In genomic region chr14:22589096-22589839, GRCh38 we compare ENCODE assay signal across 8 cellular contexts. TPM values are rescaled to one million over a fixed set of nuclear protein-coding genes. Genes with fewer than 3 reads are reported as not detected.
A peak's percentile ranks its signal among the peaks of the same experiment; 100 is the strongest.
DNase-seq lines count a peak whose midpoint lies in the region; ATAC-seq, FAIRE-seq and TF ChIP-seq lines count a peak whose summit lies in the region.

Gene DAD1 (minus strand): TSS chr14:22589224. CDS start chr14:22589157, 67 bp downstream.

- 0 out of 4 replicates have a peak, but pooled peaks of 1 of the 2 experiments have one; percentile 19 for TF ChIP-seq EP300 in HepG2 (IDR thresholded peaks at IDR 0.05; ENCODE audit: low read depth in 2 of 2, low read length in 2 of 2)
- peak; percentile 83 for TF ChIP-seq EP300 in HepG2 (CRISPR knock-in tag; IDR thresholded peaks at IDR 0.05; ENCODE audit: borderline replicate concordance)

- TSS peak; percentile 89 for BruUV-seq in HepG2 (replicated peaks; lab: Mats Ljungman, UMichigan)

- peaks cover 31% of the 10 kb centered on the region for H3K36me3 Mint-ChIP-seq in activated CD4-positive, alpha-beta memory T cell treated with anti-CD3 and anti-CD28 coated beads for 36 hours

- H3K79me2 ChIP-seq in HepG2 (ENCODE audit: insufficient read depth, low read length) = peaks cover 43% of the 10 kb centered on the region

- peak within 1 kb of the TSS; percentile 90 for H3K9ac ChIP-seq in HepG2 (ENCODE audit: insufficient read depth, low read depth, low read length)

- CTCF ChIA-PET in activated CD4-positive, alpha-beta memory T cell treated with anti-CD3 and anti-CD28 coated beads for 36 hours (lab: Charles Lee) = interaction anchor here (0.6 to 5.1 kb wide), 25 partner anchors 11 to 744 kb away, joined by 3 to 82 read pairs (median 4); partner anchors contain the start of genes ABHD4, OXA1L, PRMT5 and RBM23
- CTCF ChIA-PET in HepG2 (lab: Yijun Ruan, JAX; ENCODE audit: low intra/inter-chr PET ratio, low total read pairs) = interaction anchor here (2.3 to 2.8 kb wide), 2 partner anchors 19 to 32 kb away, joined by 16 to 21 read pairs; no protein-coding TSS in a partner anchor

- in situ Hi-C loops in HepG2 (cut with HindIII; ENCODE audit: extremely low pct_ligation_motif_present, low pct_unique_long_range_greater_than_20kb) = loop anchor here (25.0 kb wide), 1 partner anchor 1523 kb away; the partner anchor contains the start of genes DCAF11 and NRL

- TF ChIP-seq CTCF in HepG2 (CRISPR knock-in tag; IDR thresholded peaks at IDR 0.05) = no peak

- no peaks in the 10 kb centered on the region for H3K9me3 Mint-ChIP-seq in activated CD4-positive, alpha-beta memory T cell treated with anti-CD3 and anti-CD28 coated beads for 36 hours

- peaks cover 64% of the 10 kb centered on the region for H3K4me1 Mint-ChIP-seq in activated CD4-positive, alpha-beta memory T cell treated with anti-CD3 and anti-CD28 coated beads for 36 hours (ENCODE audit: low read depth)

- peak; percentile 67; the same call in 1 of the 2 replicates for TF ChIP-seq RAD21 in HepG2 (CRISPR knock-in tag; IDR thresholded peaks at IDR 0.05)

- DNase-seq in CD1c-positive myeloid dendritic cell (ENCODE audit: extremely low spot score) (peak; percentile 100), NCI-H82 treated with DMSO at 0.1 percent for 48 hours (lab: John Stamatoyannopoulos, UW; ENCODE audit: unreplicated experiment) (peak; percentile 96), dermis microvascular lymphatic vessel endothelial cell (ENCODE audit: low read depth in 2 of 2) (peak; percentile 100), HepG2 (ENCODE audit: low spot score) (peak; percentile 100)
- peak; percentile 100 for DNase-seq in activated CD4-positive, alpha-beta memory T cell treated with anti-CD3 and anti-CD28 coated beads for 36 hours
- peak; percentile 98 for DNase-seq in stimulated activated CD4-positive, alpha-beta T cell treated with anti-CD3 and anti-CD28 coated beads, Interleukin-4, amount 100 ng/mL, for 1 hour

- ATAC-seq in GM19438 (IDR thresholded peaks at IDR 0.05; ENCODE audit: low read depth, unreplicated experiment) (peak; percentile 96), HG03575 (IDR thresholded peaks at IDR 0.05; ENCODE audit: extremely low read depth, insufficient number of reproducible peaks, low FRiP score, unreplicated experiment) (peak; percentile 59), HepG2 (peak; percentile 98)

- under 1% methylated on average over 42 of the region's 44 CpGs for WGBS in HepG2 (ENCODE audit: low lambda C conversion rate)

- peak within 1 kb of the TSS; percentile 93 for H3K4me2 ChIP-seq in HepG2 (ENCODE audit: low read depth, low read length)

- FAIRE-seq in HepG2 (lab: Jason Lieb, UNC) = peak; percentile 99

- peaks cover 2 to 10% of the 10 kb centered on the region in 2 experiments for H3K36me3 ChIP-seq in HepG2 (replicated peaks in 1 of 2; ENCODE audit: control insufficient read depth in 1 of 2, insufficient read depth in 2 of 2, low read length in 2 of 2)

- H3K4me3 Mint-ChIP-seq in activated CD4-positive, alpha-beta memory T cell treated with anti-CD3 and anti-CD28 coated beads for 36 hours = peak within 1 kb of the TSS; percentile 99

- H3K4me3 ChIP-seq in HepG2 (replicated peaks in 1 of 3; ENCODE audit: insufficient read depth in 1 of 3, low read depth in 2 of 3, low read length in 3 of 3) = peak within 1 kb of the TSS; percentile 85 to 92 (median 86)

- H2AFZ ChIP-seq in HepG2 (ENCODE audit: low read length) = peak within 1 kb of the TSS; percentile 89

- H3K4me1 ChIP-seq in HepG2 (ENCODE audit: insufficient read depth, low read length) = peaks cover 52% of the 10 kb centered on the region

- POLR2A ChIA-PET in activated CD4-positive, alpha-beta memory T cell treated with anti-CD3 and anti-CD28 coated beads for 36 hours (lab: Charles Lee) = interaction anchor here (0.6 to 4.5 kb wide), 23 partner anchors 10 to 982 kb away, joined by 3 to 77 read pairs (median 5); partner anchors contain the start of genes ABHD4, LRP10, MRPL52 and OXA1L
- POLR2A ChIA-PET in HepG2 (lab: Yijun Ruan, JAX) = interaction anchor here (0.6 to 4.0 kb wide), 61 partner anchors 10 to 1853 kb away, joined by 3 to 139 read pairs (median 4); partner anchors contain the start of genes ABHD4, ACIN1, AJUBA and C14orf119

- H3K27me3 Mint-ChIP-seq in activated CD4-positive, alpha-beta memory T cell treated with anti-CD3 and anti-CD28 coated beads for 36 hours = peaks cover 5% of the 10 kb centered on the region

- peak within 1 kb of the TSS; percentile 100 for H3K27ac Mint-ChIP-seq in activated CD4-positive, alpha-beta memory T cell treated with anti-CD3 and anti-CD28 coated beads for 36 hours

- peak within 1 kb of the TSS; percentile 80 for H3K27ac ChIP-seq in HepG2 (ENCODE audit: extremely low read length, insufficient read depth, low read length)

- no peaks in the 10 kb centered on the region for H3K9me3 ChIP-seq in HepG2 (ENCODE audit: low read length)

- H4K20me1 ChIP-seq in HepG2 (ENCODE audit: insufficient read depth, low read length) = no peaks in the 10 kb centered on the region

- peaks cover 0 to 23% of the 10 kb centered on the region in 2 experiments; a peak in 2 of 5 replicates for H3K27me3 ChIP-seq in HepG2 (ENCODE audit: control insufficient read depth in 1 of 2, insufficient read depth in 2 of 2, low read length in 2 of 2)

- intact Hi-C loops in activated CD4-positive, alpha-beta memory T cell treated with anti-CD3 and anti-CD28 coated beads for 36 hours (cut with micrococcal nuclease) = loop anchor here (1.0 to 10.0 kb wide), 11 partner anchors 9 to 1134 kb away; partner anchors contain the start of genes ABHD4, CHD8, LRP10 and OXA1L
- intact Hi-C loops in HepG2 (cut with micrococcal nuclease; ENCODE audit: unreplicated experiment) = loop anchor here (1.0 to 10.0 kb wide), 5 partner anchors 9 to 1856 kb away; partner anchors contain the start of genes ABHD4 and SDR39U1

- peak in 1 of 2 experiments; percentile 97; a peak in 2 of 4 replicates for TF ChIP-seq POLR2A in HepG2 (IDR thresholded peaks at IDR 0.05; ENCODE audit: insufficient read depth in 1 of 2, low read depth in 2 of 2, low read length in 2 of 2)

TF ChIP-seq in HepG2, 621 proteins besides CTCF, POLR2A, EP300 and RAD21 (continues in another document):
- TF ChIP-seq, protein P1, sequence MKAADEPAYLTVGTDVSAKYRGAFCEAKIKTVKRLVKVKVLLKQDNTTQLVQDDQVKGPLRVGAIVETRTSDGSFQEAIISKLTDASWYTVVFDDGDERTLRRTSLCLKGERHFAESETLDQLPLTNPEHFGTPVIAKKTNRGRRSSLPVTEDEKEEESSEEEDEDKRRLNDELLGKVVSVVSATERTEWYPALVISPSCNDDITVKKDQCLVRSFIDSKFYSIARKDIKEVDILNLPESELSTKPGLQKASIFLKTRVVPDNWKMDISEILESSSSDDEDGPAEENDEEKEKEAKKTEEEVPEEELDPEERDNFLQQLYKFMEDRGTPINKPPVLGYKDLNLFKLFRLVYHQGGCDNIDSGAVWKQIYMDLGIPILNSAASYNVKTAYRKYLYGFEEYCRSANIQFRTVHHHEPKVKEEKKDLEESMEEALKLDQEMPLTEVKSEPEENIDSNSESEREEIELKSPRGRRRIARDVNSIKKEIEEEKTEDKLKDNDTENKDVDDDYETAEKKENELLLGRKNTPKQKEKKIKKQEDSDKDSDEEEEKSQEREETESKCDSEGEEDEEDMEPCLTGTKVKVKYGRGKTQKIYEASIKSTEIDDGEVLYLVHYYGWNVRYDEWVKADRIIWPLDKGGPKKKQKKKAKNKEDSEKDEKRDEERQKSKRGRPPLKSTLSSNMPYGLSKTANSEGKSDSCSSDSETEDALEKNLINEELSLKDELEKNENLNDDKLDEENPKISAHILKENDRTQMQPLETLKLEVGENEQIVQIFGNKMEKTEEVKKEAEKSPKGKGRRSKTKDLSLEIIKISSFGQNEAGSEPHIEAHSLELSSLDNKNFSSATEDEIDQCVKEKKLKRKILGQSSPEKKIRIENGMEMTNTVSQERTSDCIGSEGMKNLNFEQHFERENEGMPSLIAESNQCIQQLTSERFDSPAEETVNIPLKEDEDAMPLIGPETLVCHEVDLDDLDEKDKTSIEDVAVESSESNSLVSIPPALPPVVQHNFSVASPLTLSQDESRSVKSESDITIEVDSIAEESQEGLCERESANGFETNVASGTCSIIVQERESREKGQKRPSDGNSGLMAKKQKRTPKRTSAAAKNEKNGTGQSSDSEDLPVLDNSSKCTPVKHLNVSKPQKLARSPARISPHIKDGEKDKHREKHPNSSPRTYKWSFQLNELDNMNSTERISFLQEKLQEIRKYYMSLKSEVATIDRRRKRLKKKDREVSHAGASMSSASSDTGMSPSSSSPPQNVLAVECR (CRISPR knock-in tag; IDR thresholded peaks at IDR 0.05; ENCODE audit: borderline replicate concordance) = peak; percentile 99
- no peak for TF ChIP-seq TBX3 (IDR thresholded peaks at IDR 0.05; ENCODE audit: borderline replicate concordance)
- peak; percentile 86 for TF ChIP-seq HNRNPH1 (optimal IDR thresholded peaks at IDR 0.05; ENCODE audit: low read depth, low read length)
- TF ChIP-seq ZNF251 (CRISPR knock-in tag; IDR thresholded peaks at IDR 0.05) = 0 out of 2 replicates have a peak, but pooled peaks have one; percentile 93

RNA-seq across cellular contexts. Expression of gene DAD1, which starts in this region (rescaled TPM):
- total RNA-seq in activated CD4-positive, alpha-beta memory T cell treated with anti-CD3 and anti-CD28 coated beads for 36 hours = 100 to 1,000 TPM; 292 to 305 TPM
- total RNA-seq in dermis microvascular lymphatic vessel endothelial cell (301 and 362 TPM in 2 replicates), HepG2 (2016; rRNA removed; fragmentation: Illumina TruSeq; extraction: Trizol) (385 and 558 TPM in 2 replicates)
- total RNA-seq in HepG2 (2016; cell fraction: cytosol; rRNA removed; fragmentation: Illumina TruSeq; extraction: Trizol; ENCODE audit: low read depth) = 148 and 149 TPM in 2 replicates
- 449 and 577 TPM in 2 replicates for total RNA-seq in HepG2 (2016; cell fraction: insoluble cytoplasmic fraction; rRNA removed; fragmentation: Illumina TruSeq; extraction: Trizol)
- 133 and 150 TPM in 2 replicates for total RNA-seq in HepG2 (2016; cell fraction: membrane; rRNA removed; fragmentation: Illumina TruSeq; extraction: Trizol)
- 382 and 439 TPM in 2 replicates for total RNA-seq in HepG2 (2016; cell fraction: nucleus; rRNA removed; fragmentation: Illumina TruSeq; extraction: Trizol)
- 508 and 626 TPM in 2 replicates for polyA plus RNA-seq in HepG2 (2011; rRNA removed)
- 1,110 and 1,232 TPM in 2 replicates for polyA plus RNA-seq in HepG2 (2011; cell fraction: cytosol; rRNA removed)
- 187 and 222 TPM in 2 replicates for polyA plus RNA-seq in HepG2 (2011; cell fraction: nucleus; rRNA removed)
- 327 and 493 TPM in 2 replicates for polyA plus RNA-seq in HepG2 (2012)
- polyA plus RNA-seq in HepG2 (2016; cell fraction: cytosol; fragmentation: Illumina TruSeq; extraction: Trizol; ENCODE audit: low read depth) = 141 and 152 TPM in 2 replicates
- polyA plus RNA-seq in HepG2 (2016; cell fraction: insoluble cytoplasmic fraction; fragmentation: Illumina TruSeq; extraction: Trizol; ENCODE audit: low read depth) = 395 and 434 TPM in 2 replicates
- 122 and 125 TPM in 2 replicates for polyA plus RNA-seq in HepG2 (2016; cell fraction: membrane; fragmentation: Illumina TruSeq; extraction: Trizol; ENCODE audit: low read depth)
- polyA plus RNA-seq in HepG2 (2016; cell fraction: nucleus; fragmentation: Illumina TruSeq; extraction: Trizol; ENCODE audit: insufficient read depth, low read depth) = 602 and 624 TPM in 2 replicates
- 261 and 460 TPM in 2 replicates for polyA minus RNA-seq in HepG2 (2011; rRNA and poly(A)+ RNA removed; ENCODE audit: low replicate concordance)
- 132 TPM in 2 replicates for polyA minus RNA-seq in HepG2 (2011; cell fraction: cytosol; rRNA and poly(A)+ RNA removed)
- 79.2 and 94.7 TPM in 2 replicates for polyA minus RNA-seq in HepG2 (2011; cell fraction: nucleus; rRNA and poly(A)+ RNA removed)

Comparison
In these comparisons a context has a peak if more than half of its experiments do, and no peak if none do; other contexts are left out.
1. Peak in every context shown above with its lines: DNase-seq, ATAC-seq, H3K4me3 ChIP-seq and H3K27ac ChIP-seq.